ENCODE assay signal across 8 cellular contexts in genomic region chr1:8817413-8818324, GRCh38. TPM values are rescaled to one million over a fixed set of nuclear protein-coding genes. Genes with fewer than 3 reads are reported as not detected.
A peak's percentile ranks its signal among the peaks of the same experiment; 100 is the strongest.
DNase-seq lines count a peak whose midpoint lies in the region; ATAC-seq and TF ChIP-seq lines count a peak whose summit lies in the region.

Gene RERE, minus strand, starts transcription at chr1:8817640.

- H3K27ac Mint-ChIP-seq in central memory CD8-positive, alpha-beta T cell (ENCODE audit: low read depth): peak within 1 kb of the TSS; percentile 97

- H3K4me3 ChIP-seq in AG10803 (ENCODE audit: low read length): peak within 1 kb of the TSS; percentile 88
- peak within 1 kb of the TSS; percentile 89 for H3K4me3 ChIP-seq in kidney epithelial cell (ENCODE audit: low read depth, low read length)

- peak within 1 kb of the TSS; percentile 92 for H3K4me3 Mint-ChIP-seq in central memory CD8-positive, alpha-beta T cell

- ATAC-seq in GM19025 (IDR thresholded peaks at IDR 0.05; ENCODE audit: low read depth, unreplicated experiment): peak; percentile 91
- peak; percentile 94 for ATAC-seq in HG03280 (IDR thresholded peaks at IDR 0.05; ENCODE audit: unreplicated experiment)
- ATAC-seq in activated CD4-positive, CD25-positive, alpha-beta regulatory T cell treated with anti-CD3 and anti-CD28 coated beads, Interleukin-2, amount 50 U/mL, for 24 hours: peak; percentile 98
- peak; percentile 98 for ATAC-seq in central memory CD8-positive, alpha-beta T cell (replicated peaks; ENCODE audit: extremely low read depth, poor library complexity, severe bottlenecking)

- H3K27me3 ChIP-seq in kidney epithelial cell (ENCODE audit: control insufficient read depth, insufficient read depth, low read length): no peaks in the 10 kb centered on the region

- TF ChIP-seq CTCF in AG10803 (conservative IDR thresholded peaks at IDR 0.05; ENCODE audit: low read length) (no peak), kidney epithelial cell (IDR thresholded peaks at IDR 0.05; ENCODE audit: insufficient read depth, low read length, poor library complexity, severe bottlenecking) (peak; percentile 2)

- peaks cover 42% of the 10 kb centered on the region for H3K4me1 Mint-ChIP-seq in central memory CD8-positive, alpha-beta T cell

- peaks cover 14% of the 10 kb centered on the region for H3K36me3 Mint-ChIP-seq in central memory CD8-positive, alpha-beta T cell (ENCODE audit: insufficient read depth)

- H3K27me3 Mint-ChIP-seq in central memory CD8-positive, alpha-beta T cell: no peaks in the 10 kb centered on the region

- no peaks in the 10 kb centered on the region for H3K36me3 ChIP-seq in kidney epithelial cell (ENCODE audit: control insufficient read depth, insufficient read depth, low read length)

- DNase-seq in AG10803 (ENCODE audit: low read depth) (peak; percentile 94), NCI-H460 (ENCODE audit: extremely low read depth, low read depth) (peak; percentile 77), kidney epithelial cell (ENCODE audit: low read depth) (peak; percentile 53)
- peak; percentile 97 for DNase-seq in central memory CD8-positive, alpha-beta T cell (ENCODE audit: low spot score in 2 of 2)
- peak; percentile 95 for DNase-seq in stimulated activated CD4-positive, alpha-beta T cell treated with anti-CD3 and anti-CD28 coated beads, Interleukin-15, amount 100 ng/mL, for 24 hours

- no peaks in the 10 kb centered on the region for H3K9me3 Mint-ChIP-seq in central memory CD8-positive, alpha-beta T cell

RNA-seq across cellular contexts. Expression of gene RERE, which starts in this region (rescaled TPM):
- 7.7 and 8.6 TPM in 2 replicates for total RNA-seq in NCI-H460 (2014; rRNA removed; shearing (Covaris generic))
- polyA plus RNA-seq in NCI-H460 (2014; cell fraction: nucleus; rRNA removed): 3.1 and 5.2 TPM in 2 replicates
- total RNA-seq in kidney epithelial cell: 33.3 and 47.5 TPM in 2 replicates

Comparison
In these comparisons a context has a peak if more than half of its experiments do, and no peak if none do; other contexts are left out.
1. Peak in every context shown above with its lines: DNase-seq, ATAC-seq and H3K4me3 ChIP-seq.